Comparison of ENCODE assay signal across 15 cellular contexts in the genomic region with DNA sequence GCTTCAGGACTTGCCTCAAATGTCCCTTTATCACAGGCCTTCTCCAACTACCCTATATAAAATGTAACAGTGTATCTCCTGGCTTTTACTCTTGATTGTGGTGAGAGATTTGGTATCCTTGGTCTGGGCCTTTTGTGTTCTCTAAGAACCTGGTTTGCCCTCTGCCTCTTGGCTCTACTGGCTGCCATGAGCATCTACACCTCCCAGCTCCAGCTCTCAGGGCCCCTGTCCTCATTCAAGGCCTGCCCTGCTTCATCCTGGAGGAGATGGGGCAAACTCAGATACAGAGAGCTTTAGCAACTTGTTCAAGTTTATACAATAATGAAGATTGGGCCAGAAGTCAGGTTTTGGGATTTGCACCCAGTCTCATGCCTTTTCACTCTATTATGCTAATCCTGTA. TPM values are rescaled to one million over a fixed set of nuclear protein-coding genes. Genes with fewer than 3 reads are reported as not detected.
A peak's percentile ranks its signal among the peaks of the same experiment; 100 is the strongest.
DNase-seq lines count a peak whose midpoint lies in the region; ATAC-seq and TF ChIP-seq lines count a peak whose summit lies in the region.
"Had no signal": no experiment of that assay in that cellular context is flagged by ENCODE, and none has a peak within 500 bp of the region (broad histone marks: within the 10 kb centered on the region; RNA-seq: fewer than 3 reads in every experiment).

No MANE protein-coding gene starts in this region.

- no peaks in the 10 kb centered on the region for H3K9me2 ChIP-seq in SU-DHL-6 (replicated peaks; ENCODE audit: insufficient read depth, low read length)

- peak; percentile 12 for DNase-seq in activated CD4-positive, alpha-beta T cell treated with anti-CD3 and anti-CD28 coated beads for 48 hours
- DNase-seq in activated CD4-positive, alpha-beta T cell treated with anti-CD3 and anti-CD28 coated beads for 1 hour, result no peak
- DNase-seq in osteoblast (ENCODE audit: insufficient read length, low spot score, missing footprints) (no peak), NCI-H510A treated with DMSO at 0.1 percent for 48 hours (lab: John Stamatoyannopoulos, UW) (no peak), Peyer's patch (no peak)
- DNase-seq: activated CD8-positive, alpha-beta T cell treated with anti-CD3 and anti-CD28 coated beads, Interleukin-2, amount 10 ng/mL, durations not matched to agents 7 days and 5 days; Kasumi-1; left lung; NCI-H1417; stimulated activated naive CD4-positive, alpha-beta T cell; transverse colon had no signal

- H3K27ac ChIP-seq in SU-DHL-6 (ENCODE audit: low read depth, low read length), result peak overlapping the region; percentile 59; the same call in 1 of the 2 replicates
- H3K27ac ChIP-seq in osteoblast (ENCODE audit: low read depth, low read length), result peak overlapping the region; percentile 77
- no peak overlapping the region for H3K27ac ChIP-seq in Peyer's patch

- ATAC-seq in GM21717 (IDR thresholded peaks at IDR 0.05; ENCODE audit: unreplicated experiment) (peak; percentile 1), HG03469 (IDR thresholded peaks at IDR 0.05; ENCODE audit: unreplicated experiment) (no peak)

- H4K20me1 ChIP-seq in SU-DHL-6 (ENCODE audit: low read depth, low read length), result no peaks in the 10 kb centered on the region
- H4K20me1 ChIP-seq in osteoblast (ENCODE audit: insufficient read depth, low read length), result no peaks in the 10 kb centered on the region

- H3F3A ChIP-seq in SU-DHL-6 (ENCODE audit: insufficient read depth), result peaks cover 7% of the 10 kb centered on the region; the same call in 1 of the 2 replicates

- H3K4me2 ChIP-seq in SU-DHL-6 (ENCODE audit: low read depth, low read length, poor library complexity, severe bottlenecking) (peak overlapping the region; percentile 52), osteoblast (ENCODE audit: insufficient read depth, low read length) (no peak overlapping the region)

- no peak overlapping the region; the same call in 1 of the 2 replicates for H3K9ac ChIP-seq in SU-DHL-6 (ENCODE audit: low read length)

- no peaks in the 10 kb centered on the region for H3K79me2 ChIP-seq in SU-DHL-6 (ENCODE audit: insufficient read depth, low read length)
- no peaks in the 10 kb centered on the region for H3K79me2 ChIP-seq in osteoblast (ENCODE audit: insufficient read depth, low read length)

- H3K4me1 ChIP-seq in osteoblast (ENCODE audit: insufficient read depth, low read length) (peaks cover 49% of the 10 kb centered on the region), Peyer's patch (peaks cover 0 to 6% (median 3%) of the 10 kb centered on the region in 4 donors)

- H2AFZ ChIP-seq in SU-DHL-6 (ENCODE audit: low read depth, low read length, severe bottlenecking) (no peak overlapping the region), osteoblast (ENCODE audit: low read length) (no peak overlapping the region)

- H3K27me3 ChIP-seq in SU-DHL-6 (ENCODE audit: low read length), result no peaks in the 10 kb centered on the region
- no peaks in the 10 kb centered on the region for H3K27me3 ChIP-seq in osteoblast (ENCODE audit: insufficient read depth, low read length)
- no peaks in the 10 kb centered on the region for H3K27me3 ChIP-seq in Peyer's patch
- H3K27me3 ChIP-seq: dorsolateral prefrontal cortex, left lung, transverse colon had no signal

- H3K9me3 ChIP-seq in SU-DHL-6 (ENCODE audit: insufficient read depth, low read length) (no peaks in the 10 kb centered on the region), osteoblast (ENCODE audit: low read depth, low read length) (no peaks in the 10 kb centered on the region), Peyer's patch (no peaks in the 10 kb centered on the region)
- H3K9me3 ChIP-seq: left lung, transverse colon had no signal

- no peaks in the 10 kb centered on the region for H3K36me3 ChIP-seq in SU-DHL-6 (ENCODE audit: low read length)
- H3K36me3 ChIP-seq in osteoblast (ENCODE audit: insufficient read depth, low read length), result no peaks in the 10 kb centered on the region
- H3K36me3 ChIP-seq in Peyer's patch, result no peaks in the 10 kb centered on the region
- H3K36me3 ChIP-seq: left lung, transverse colon had no signal

- TF ChIP-seq CTCF in SU-DHL-6 (IDR thresholded peaks at IDR 0.05; ENCODE audit: insufficient read depth, low read length, poor library complexity, severe bottlenecking), result no peak
- no peak for TF ChIP-seq CTCF in osteoblast (IDR thresholded peaks at IDR 0.05; ENCODE audit: extremely low read depth, low read depth, low read length)
- TF ChIP-seq CTCF in Peyer's patch (IDR thresholded peaks at IDR 0.05), result no peak

- no peak overlapping the region for H3K4me3 ChIP-seq in SU-DHL-6 (ENCODE audit: insufficient read depth, low read length, poor library complexity, severe bottlenecking)
- no peak overlapping the region for H3K4me3 ChIP-seq in osteoblast (ENCODE audit: insufficient read depth, low read length)
- no peak overlapping the region for H3K4me3 ChIP-seq in Peyer's patch
- H3K4me3 ChIP-seq: dorsolateral prefrontal cortex, left lung, transverse colon had no signal

- TF ChIP-seq POLR2A in Peyer's patch (IDR thresholded peaks at IDR 0.05), result no peak

RNA-seq across cellular contexts. Expression of gene QPCT, which starts 45.0 kb away (rescaled TPM):
- 25.0 and 25.7 TPM in 2 replicates for total RNA-seq in osteoblast
- 1 to 10 TPM in 1 of 4 donors, under 1 TPM in 2, not detected in 1; 0.66 to 1.6 (median 0.88) TPM for total RNA-seq in Peyer's patch
- total RNA-seq: activated CD8-positive, alpha-beta T cell treated with anti-CD3 and anti-CD28 coated beads, Interleukin-2, amount 10 ng/mL, durations not matched to agents 7 days and 5 days had no signal

Comparison
In these comparisons a context has a peak if more than half of its experiments do, and no peak if none do; other contexts are left out.
1. H3K27ac ChIP-seq: peak in SU-DHL-6 (single experiment) and osteoblast (single experiment); none in Peyer's patch (0 of 4).